Comparison of ENCODE assay signal across 35 cellular contexts in the genomic region with DNA sequence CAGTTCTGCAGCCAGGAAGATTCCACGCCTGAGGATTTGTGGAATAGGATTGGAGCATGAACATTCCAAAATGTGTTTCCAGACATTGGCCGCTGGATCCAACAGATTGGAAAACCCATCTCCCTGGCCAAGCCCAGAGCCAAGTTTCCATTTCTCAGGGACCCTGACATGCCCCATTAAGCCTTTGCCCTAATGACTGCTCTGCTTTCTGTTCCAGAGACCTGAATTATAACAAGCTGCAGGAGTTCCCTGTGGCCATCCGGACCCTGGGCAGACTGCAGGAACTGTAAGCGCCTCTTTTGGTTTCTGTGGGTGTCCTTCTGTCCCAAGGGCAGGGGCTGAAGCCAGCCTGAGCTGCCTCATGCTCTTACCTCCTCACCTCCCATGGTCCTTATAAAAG.
"Had no signal": no experiment of that assay in that cellular context is flagged by ENCODE, and none has a peak within 500 bp of the region (broad histone marks: within the 10 kb centered on the region; RNA-seq: fewer than 3 reads in every experiment).

No MANE protein-coding gene starts in this region.

- H3K4me3 ChIP-seq: coronary artery, dorsolateral prefrontal cortex, esophagus muscularis mucosa, gastrocnemius medialis, heart right ventricle, hepatocyte had no signal

- H3K4me1 ChIP-seq: esophagus muscularis mucosa had no signal

- ATAC-seq: activated CD4-positive, CD25-positive, alpha-beta regulatory T cell treated with anti-CD3 and anti-CD28 coated beads, Interleukin-2, amount 50 U/mL, for 24 hours; activated CD8-positive, alpha-beta memory T cell treated with anti-CD3 and anti-CD28 coated beads, Interleukin-2, amount 10 ng/mL, durations not matched to agents 7 days and 5 days; activated CD8-positive, alpha-beta T cell treated with anti-CD3 and anti-CD28 coated beads for 36 hours; foreskin keratinocyte; gastrocnemius medialis; heart right ventricle; T-helper 17 cell had no signal

- H3K27me3 ChIP-seq: brain microvascular endothelial cell, dorsolateral prefrontal cortex, esophagus muscularis mucosa, gastrocnemius medialis, heart right ventricle, hepatocyte had no signal

- H3K9me3 ChIP-seq: esophagus muscularis mucosa, gastrocnemius medialis, heart right ventricle had no signal

- H3K9me3 Mint-ChIP-seq: activated B cell treated with CpG ODN at 0.5 μM for 24 hours; activated CD8-positive, alpha-beta T cell treated with anti-CD3 and anti-CD28 coated beads for 36 hours; central memory CD8-positive, alpha-beta T cell; dendritic cell treated with granulocyte-macrophage colony-stimulating factor and Interleukin-4, amounts not matched to agents 40 ng/mL and 50 ng/mL, for 4 days; T-helper 2 cell treated with Interferon-gamma antibody and Interleukin-4, amounts not matched to agents 5 μg/mL and 100 μg/mL, for 36 hours had no signal

- FAIRE-seq: astrocyte, bronchial epithelial cell had no signal

- H3K27ac Mint-ChIP-seq: activated B cell treated with CpG ODN at 0.5 μM for 24 hours; activated CD8-positive, alpha-beta memory T cell treated with anti-CD3 and anti-CD28 coated beads, Interleukin-2, amount 10 ng/mL, durations not matched to agents 7 days and 5 days; activated CD8-positive, alpha-beta T cell treated with anti-CD3 and anti-CD28 coated beads for 36 hours; activated naive CD8-positive, alpha-beta T cell; dendritic cell treated with granulocyte-macrophage colony-stimulating factor and Interleukin-4, amounts not matched to agents 40 ng/mL and 50 ng/mL, for 4 days; T-helper 2 cell treated with Interferon-gamma antibody and Interleukin-4, amounts not matched to agents 5 μg/mL and 100 μg/mL, for 36 hours had no signal

- DNase-seq: activated B cell treated with CpG ODN at 0.5 μM for 24 hours; activated CD4-positive, alpha-beta T cell treated with anti-CD3 and anti-CD28 coated beads for 48 hours; activated CD4-positive, alpha-beta T cell treated with anti-CD3 and anti-CD28 coated beads, Interleukin-2, amount 50 U/mL, for 1 hour; activated CD4-positive, alpha-beta T cell treated with anti-CD3 and anti-CD28 coated beads, Interleukin-2, amount 50 U/mL, for 48 hours; activated CD8-positive, alpha-beta memory T cell treated with anti-CD3 and anti-CD28 coated beads, Interleukin-2, amount 10 ng/mL, durations not matched to agents 7 days and 5 days; activated CD8-positive, alpha-beta memory T cell treated with anti-CD3 and anti-CD28 coated beads, Interleukin-2, amount 50 U/mL, for 4 hours; activated CD8-positive, alpha-beta T cell treated with anti-CD3 and anti-CD28 coated beads for 36 hours; activated effector memory CD4-positive, alpha-beta T cell treated with Interleukin-2 at 50 U/mL for 16 hours; activated gamma-delta T cell treated with Interleukin-2 at 50 U/mL for 16 hours; activated naive CD4-positive, alpha-beta T cell treated with anti-CD3 and anti-CD28 coated beads, Interleukin-2, amount 50 U/mL, for 16 hours; activated naive CD4-positive, alpha-beta T cell treated with Interleukin-2 at 50 U/mL for 16 hours; activated T-cell treated with anti-CD3 and anti-CD28 coated beads, Interleukin-2, amount 50 U/mL, for 1 hour; activated T-cell treated with anti-CD3 and anti-CD28 coated beads, Interleukin-2, amount 50 U/mL, for 48 hours; amniotic stem cell; anterior cingulate cortex; brain microvascular endothelial cell; dorsolateral prefrontal cortex; effector memory CD4-positive, alpha-beta T cell; erythroblast; foreskin keratinocyte; gastrocnemius medialis; heart right ventricle; T-helper 17 cell; T1000; WERI-Rb-1 had no signal

- H3K27me3 Mint-ChIP-seq: activated CD8-positive, alpha-beta T cell treated with anti-CD3 and anti-CD28 coated beads for 36 hours; activated naive CD8-positive, alpha-beta T cell; central memory CD8-positive, alpha-beta T cell; T-helper 17 cell had no signal

- H3K27ac ChIP-seq: brain microvascular endothelial cell, coronary artery, dorsolateral prefrontal cortex, esophagus muscularis mucosa, foreskin keratinocyte, gastrocnemius medialis, heart right ventricle, hepatocyte, WERI-Rb-1 had no signal

- H3K36me3 ChIP-seq: brain microvascular endothelial cell, esophagus muscularis mucosa, gastrocnemius medialis, heart right ventricle, WERI-Rb-1 had no signal

- H3K36me3 Mint-ChIP-seq: activated CD8-positive, alpha-beta memory T cell treated with anti-CD3 and anti-CD28 coated beads, Interleukin-2, amount 10 ng/mL, durations not matched to agents 7 days and 5 days; activated naive CD8-positive, alpha-beta T cell had no signal

- H3K4me3 Mint-ChIP-seq: activated B cell treated with CpG ODN at 0.5 μM for 24 hours; activated CD8-positive, alpha-beta memory T cell treated with anti-CD3 and anti-CD28 coated beads, Interleukin-2, amount 10 ng/mL, durations not matched to agents 7 days and 5 days; activated CD8-positive, alpha-beta T cell treated with anti-CD3 and anti-CD28 coated beads for 36 hours; activated naive CD8-positive, alpha-beta T cell; central memory CD8-positive, alpha-beta T cell; dendritic cell treated with granulocyte-macrophage colony-stimulating factor and Interleukin-4, amounts not matched to agents 40 ng/mL and 50 ng/mL, for 4 days; T-helper 17 cell; T-helper 2 cell treated with Interferon-gamma antibody and Interleukin-4, amounts not matched to agents 5 μg/mL and 100 μg/mL, for 36 hours had no signal
